Comparison of ENCODE assay signal across 18 cellular contexts in the genomic region with DNA sequence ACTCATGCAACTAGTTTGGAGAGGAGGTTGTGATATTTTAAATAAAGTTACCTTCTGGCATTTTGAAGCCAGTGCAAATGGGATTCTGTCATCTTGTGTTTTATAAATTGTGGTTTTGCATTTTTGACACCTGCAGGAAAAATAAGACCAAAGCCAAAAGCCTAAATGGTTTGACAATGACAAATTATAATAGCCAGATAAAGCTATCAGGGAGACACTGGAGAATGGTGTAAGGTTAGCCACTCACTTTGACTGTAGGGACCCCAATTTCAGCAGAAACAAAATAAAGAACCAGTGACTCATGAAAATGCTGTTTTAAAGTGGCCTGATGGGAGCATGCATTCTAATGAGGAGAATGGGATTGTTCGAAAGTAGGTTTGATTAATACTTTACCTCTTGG.
DNase-seq lines count a peak whose midpoint lies in the region; TF ChIP-seq lines count a peak whose summit lies in the region.
"Had no signal": no experiment of that assay in that cellular context is flagged by ENCODE, and none has a peak within 500 bp of the region (broad histone marks: within the 10 kb centered on the region; RNA-seq: fewer than 3 reads in every experiment).

No MANE protein-coding gene starts in this region.

- H3K27ac ChIP-seq in SK-N-MC, result peak overlapping the region; percentile 82
- H3K27ac ChIP-seq in neural progenitor cell, result no peak overlapping the region
- H3K27ac ChIP-seq: A549, GM23248 had no signal

- peaks cover 18% of the 10 kb centered on the region for H3K4me1 ChIP-seq in neural progenitor cell

- H3K4me2 ChIP-seq in neural progenitor cell, result peak overlapping the region; percentile 12
- H3K4me2 ChIP-seq: A549 had no signal

- H3K27me3 Mint-ChIP-seq in neural progenitor cell (ENCODE audit: insufficient read depth, low read depth) (peaks cover 2% of the 10 kb centered on the region), type B pancreatic cell (no peaks in the 10 kb centered on the region)

- H3K4me1 Mint-ChIP-seq in neural progenitor cell, result peaks cover 6% of the 10 kb centered on the region
- peaks cover 42% of the 10 kb centered on the region for H3K4me1 Mint-ChIP-seq in type B pancreatic cell (ENCODE audit: unreplicated experiment)

- H3K9me3 ChIP-seq in SK-N-MC (ENCODE audit: low read depth, low read length) (no peaks in the 10 kb centered on the region), neural progenitor cell (ENCODE audit: low read depth) (no peaks in the 10 kb centered on the region)
- H3K9me3 ChIP-seq: A549 had no signal

- TF ChIP-seq CTCF in fibroblast of the aortic adventitia (IDR thresholded peaks at IDR 0.05; ENCODE audit: insufficient read depth, low read length) (no peak), neural progenitor cell (IDR thresholded peaks at IDR 0.05) (no peak), type B pancreatic cell (conservative IDR thresholded peaks at IDR 0.05) (no peak)

- H3F3A ChIP-seq in neural progenitor cell (ENCODE audit: low read depth), result no peaks in the 10 kb centered on the region

- H4K20me1 ChIP-seq in neural progenitor cell (ENCODE audit: low read depth), result no peaks in the 10 kb centered on the region

- no peaks in the 10 kb centered on the region for H3K36me3 Mint-ChIP-seq in neural progenitor cell
- peaks cover 3% of the 10 kb centered on the region for H3K36me3 Mint-ChIP-seq in type B pancreatic cell
- H3K36me3 Mint-ChIP-seq: CD4-positive, alpha-beta memory T cell had no signal

- no peaks in the 10 kb centered on the region for H3K27me3 ChIP-seq in neural progenitor cell

- H3K9me3 Mint-ChIP-seq in neural progenitor cell (no peaks in the 10 kb centered on the region), type B pancreatic cell (peaks cover 4% of the 10 kb centered on the region)
- H3K9me3 Mint-ChIP-seq: H9 had no signal

- H3K27ac Mint-ChIP-seq in neural progenitor cell, result no peak overlapping the region
- peak overlapping the region; percentile 95 for H3K27ac Mint-ChIP-seq in type B pancreatic cell
- H3K27ac Mint-ChIP-seq: CD4-positive, alpha-beta memory T cell; H9 had no signal

- DNase-seq in SK-N-MC (ENCODE audit: low read depth, low spot score), result no peak
- peak; percentile 10 for DNase-seq in fibroblast of the aortic adventitia (ENCODE audit: low read depth)
- DNase-seq in neural progenitor cell (ENCODE audit: low spot score), result no peak
- no peak for DNase-seq in type B pancreatic cell (ENCODE audit: extremely low spot score, unreplicated experiment)
- no peak for DNase-seq in activated CD8-positive, alpha-beta memory T cell treated with anti-CD3 and anti-CD28 coated beads, Interleukin-2, amount 50 U/mL, for 4 hours
- DNase-seq in activated T-cell treated with anti-CD3 and anti-CD28 coated beads for 4 hours, result no peak
- DNase-seq in D341Med (ENCODE audit: low spot score), result no peak
- DNase-seq: 8988T; C1 segment of cervical spinal cord; Calu3; CD4-positive, alpha-beta memory T cell; DMS153; DND-41; GDM1; GM23248; H9 had no signal

- no peaks in the 10 kb centered on the region for H3K79me2 ChIP-seq in neural progenitor cell (ENCODE audit: low read depth)

- H3K4me3 Mint-ChIP-seq in neural progenitor cell, result no peak overlapping the region
- H3K4me3 Mint-ChIP-seq in type B pancreatic cell, result peak overlapping the region; percentile 40
- H3K4me3 Mint-ChIP-seq: CD4-positive, alpha-beta memory T cell; H9 had no signal

- H3K4me3 ChIP-seq in SK-N-MC (peak overlapping the region; percentile 25; the same call in 1 of the 2 replicates), fibroblast of the aortic adventitia (ENCODE audit: low read depth, low read length) (no peak overlapping the region), neural progenitor cell (no peak overlapping the region)
- H3K4me3 ChIP-seq: A549, GM12878, GM23248 had no signal

- H2AFZ ChIP-seq in neural progenitor cell (replicated peaks), result no peak overlapping the region
- H2AFZ ChIP-seq: GM23248 had no signal

- H3K9ac ChIP-seq in SK-N-MC (ENCODE audit: insufficient read length) (no peak overlapping the region), neural progenitor cell (no peak overlapping the region)
- H3K9ac ChIP-seq: GM23248 had no signal

- no peaks in the 10 kb centered on the region for H3K36me3 ChIP-seq in SK-N-MC (ENCODE audit: insufficient read depth, low read length)
- no peaks in the 10 kb centered on the region for H3K36me3 ChIP-seq in neural progenitor cell
